In the genomic region with DNA sequence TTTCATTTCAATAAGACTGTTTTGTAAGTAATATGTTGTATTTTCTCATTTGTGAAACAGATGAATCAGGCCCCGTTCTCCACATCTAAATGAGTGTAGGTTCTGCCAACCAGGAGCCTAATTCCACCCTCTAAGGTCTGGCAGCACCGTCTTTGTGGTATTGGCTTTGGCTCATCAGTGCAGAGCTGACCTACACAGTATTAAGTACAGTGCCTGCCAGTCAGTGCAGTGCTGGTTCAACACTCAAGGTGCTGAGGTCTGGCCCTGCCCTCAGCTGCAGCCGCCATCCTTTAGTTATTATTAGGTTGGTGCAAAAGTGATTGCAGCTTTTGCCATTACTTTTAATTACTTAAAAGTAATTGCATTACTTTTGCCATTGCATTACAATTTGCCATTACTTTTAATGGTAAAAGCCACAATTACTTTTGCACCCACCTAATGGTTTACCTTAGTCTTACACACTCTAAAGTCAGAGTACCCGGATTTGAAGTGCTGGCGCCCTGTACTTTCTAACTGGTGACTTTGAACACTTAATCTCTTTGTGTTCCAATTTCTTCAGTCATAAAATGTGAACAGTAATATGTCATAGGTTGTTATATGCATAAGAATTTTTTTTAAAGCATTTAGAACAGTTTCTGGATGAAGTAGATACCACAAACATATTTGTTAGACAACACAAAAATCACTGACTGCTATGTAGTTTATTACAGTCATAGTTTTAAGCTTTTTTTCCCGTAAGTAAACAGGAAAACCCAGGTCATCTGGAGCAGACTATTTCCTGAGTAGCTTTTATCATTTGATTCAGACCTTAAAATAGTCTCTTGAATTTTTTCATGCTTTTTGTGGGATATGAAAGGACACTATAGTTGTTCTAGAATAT, we compare ENCODE assay signal across 25 cellular contexts.
DNase-seq lines count a peak whose midpoint lies in the region; ATAC-seq, FAIRE-seq and TF ChIP-seq lines count a peak whose summit lies in the region.
"Had no signal": no experiment of that assay in that cellular context is flagged by ENCODE, and none has a peak within 500 bp of the region (broad histone marks: within the 10 kb centered on the region; RNA-seq: fewer than 3 reads in every experiment).

No MANE protein-coding gene starts in this region.

- in situ Hi-C loops in HepG2 (cut with HindIII; ENCODE audit: extremely low pct_ligation_motif_present, low pct_unique_long_range_greater_than_20kb) = no loop called here

- H3K79me2 ChIP-seq in HepG2 (ENCODE audit: insufficient read depth, low read length) = no peaks in the 10 kb centered on the region

- H3K9me3 ChIP-seq in liver (ENCODE audit: control insufficient read depth in 4 of 4, low read length in 3 of 4) (no peaks in the 10 kb centered on the region), HepG2 (ENCODE audit: low read length) (no peaks in the 10 kb centered on the region), left ventricle myocardium inferior (replicated peaks) (no peaks in the 10 kb centered on the region), esophagus muscularis mucosa (no peaks in the 10 kb centered on the region)
- H3K9me3 ChIP-seq: esophagus squamous epithelium, gastrocnemius medialis, neutrophil, psoas muscle had no signal

- POLR2A ChIA-PET in HepG2 (lab: Yijun Ruan, JAX) = no interaction called here

- TF ChIP-seq CTCF in liver (IDR thresholded peaks at IDR 0.05; ENCODE audit: low read depth, low read length, missing input control) (no peak), HepG2 (CRISPR knock-in tag; IDR thresholded peaks at IDR 0.05) (no peak), left ventricle myocardium inferior (IDR thresholded peaks at IDR 0.05; ENCODE audit: borderline replicate concordance) (no peak), esophagus muscularis mucosa (IDR thresholded peaks at IDR 0.05) (no peak)

- intact Hi-C loops in HepG2 (cut with micrococcal nuclease; ENCODE audit: unreplicated experiment) = no loop called here
- intact Hi-C loops in left ventricle myocardium inferior (cut with micrococcal nuclease) = no loop called here
- intact Hi-C loops in esophagus muscularis mucosa (cut with DNase I) = no loop called here

- H3K4me3 ChIP-seq in liver (ENCODE audit: low read depth in 1 of 3, low read length in 3 of 3) = no peak overlapping the region
- H3K4me3 ChIP-seq in HepG2 (replicated peaks in 1 of 3; ENCODE audit: insufficient read depth in 1 of 3, low read depth in 2 of 3, low read length in 3 of 3) = no peak overlapping the region
- no peak overlapping the region for H3K4me3 ChIP-seq in left ventricle myocardium inferior
- H3K4me3 ChIP-seq in esophagus muscularis mucosa = no peak overlapping the region
- H3K4me3 ChIP-seq: esophagus squamous epithelium, gastrocnemius medialis, psoas muscle had no signal

- H3K4me2 ChIP-seq in HepG2 (ENCODE audit: low read depth, low read length) = no peak overlapping the region

- H3K9ac ChIP-seq in liver (ENCODE audit: low read depth in 1 of 2, low read length in 2 of 2) (no peak overlapping the region), HepG2 (ENCODE audit: insufficient read depth, low read depth, low read length) (no peak overlapping the region)

- H3K27me3 ChIP-seq in liver (ENCODE audit: control insufficient read depth in 4 of 4, insufficient read depth in 4 of 4, low read length in 3 of 4) (no peaks in the 10 kb centered on the region), HepG2 (ENCODE audit: control insufficient read depth in 1 of 2, insufficient read depth in 2 of 2, low read length in 2 of 2) (no peaks in the 10 kb centered on the region), left ventricle myocardium inferior (ENCODE audit: low read depth) (no peaks in the 10 kb centered on the region), esophagus muscularis mucosa (no peaks in the 10 kb centered on the region)
- H3K27me3 ChIP-seq: esophagus squamous epithelium, gastrocnemius medialis, neutrophil had no signal

- CTCF ChIA-PET in HepG2 (lab: Yijun Ruan, JAX; ENCODE audit: low intra/inter-chr PET ratio, low total read pairs) = no interaction called here

- no peak for DNase-seq in HepG2 (ENCODE audit: low spot score)
- DNase-seq in left ventricle myocardium inferior = peak; percentile 22
- no peak for DNase-seq in stimulated activated CD4-positive, alpha-beta T cell treated with anti-CD3 and anti-CD28 coated beads, Interleukin-4, amount 100 ng/mL, for 24 hours
- DNase-seq in esophagus muscularis mucosa (ENCODE audit: extremely low spot score) = no peak
- no peak for DNase-seq in cerebellum (ENCODE audit: low spot score)
- DNase-seq: activated CD4-positive, alpha-beta T cell treated with anti-CD3 and anti-CD28 coated beads, Interleukin-2, amount 10 ng/mL, durations not matched to agents 7 days and 5 days; activated naive CD8-positive, alpha-beta T cell treated with anti-CD3 and anti-CD28 coated beads for 36 hours; esophagus squamous epithelium; gastrocnemius medialis; NCI-H1105 treated with DMSO at 0.1 percent for 48 hours; NCI-H2029 treated with DMSO at 0.1 percent for 48 hours; NCI-H2227 treated with DMSO at 0.1 percent for 48 hours; psoas muscle; small intestine; stimulated activated CD4-positive, alpha-beta T cell treated with anti-CD3 and anti-CD28 coated beads, Interleukin-2, amount 100 ng/mL, for 24 hours had no signal

- no peak for TF ChIP-seq EP300 in HepG2 (IDR thresholded peaks at IDR 0.05; ENCODE audit: low read depth in 2 of 2, low read length in 2 of 2)
- no peak for TF ChIP-seq EP300 in HepG2 (CRISPR knock-in tag; IDR thresholded peaks at IDR 0.05; ENCODE audit: borderline replicate concordance)
- no peak for TF ChIP-seq EP300 in esophagus muscularis mucosa (IDR thresholded peaks at IDR 0.05)

- peak overlapping the region; percentile 24 for H3K27ac Mint-ChIP-seq in activated T-helper 17 cell treated with anti-CD3 and anti-CD28 coated beads, Interleukin-2, amount 50 U/mL, for 72 hours
- H3K27ac Mint-ChIP-seq: activated CD4-positive, alpha-beta T cell treated with anti-CD3 and anti-CD28 coated beads, Interleukin-2, amount 10 ng/mL, durations not matched to agents 7 days and 5 days; activated naive CD8-positive, alpha-beta T cell treated with anti-CD3 and anti-CD28 coated beads for 36 hours; activated T-helper 2 cell treated with anti-CD3 and anti-CD28 coated beads, Interferon-gamma antibody, Interleukin-2, Interleukin-4, amounts not matched to agents 10 μg/mL and 5 μg/mL and 100 μg/mL, durations not matched to agents 14 hours and 24 hours and 36 hours; CD14-positive monocyte; T-helper 2 cell treated with Interferon-gamma antibody and Interleukin-4, amounts not matched to agents 5 μg/mL and 100 μg/mL, for 36 hours had no signal

- H3K9me3 Mint-ChIP-seq in activated T-helper 17 cell treated with anti-CD3 and anti-CD28 coated beads, Interleukin-2, amount 50 U/mL, for 72 hours = no peaks in the 10 kb centered on the region
- H3K9me3 Mint-ChIP-seq: activated CD4-positive, alpha-beta T cell treated with anti-CD3 and anti-CD28 coated beads, Interleukin-2, amount 10 ng/mL, durations not matched to agents 7 days and 5 days; activated naive CD8-positive, alpha-beta T cell treated with anti-CD3 and anti-CD28 coated beads for 36 hours; activated T-helper 2 cell treated with anti-CD3 and anti-CD28 coated beads, Interferon-gamma antibody, Interleukin-2, Interleukin-4, amounts not matched to agents 10 μg/mL and 5 μg/mL and 100 μg/mL, durations not matched to agents 14 hours and 24 hours and 36 hours; brain; CD14-positive monocyte; T-helper 2 cell treated with Interferon-gamma antibody and Interleukin-4, amounts not matched to agents 5 μg/mL and 100 μg/mL, for 36 hours had no signal

- no peak overlapping the region for H3K27ac ChIP-seq in liver (ENCODE audit: low read depth in 1 of 2, low read length in 2 of 2)
- H3K27ac ChIP-seq in HepG2 (ENCODE audit: extremely low read length, insufficient read depth, low read length) = no peak overlapping the region
- peak overlapping the region; percentile 68 for H3K27ac ChIP-seq in left ventricle myocardium inferior (replicated peaks)
- no peak overlapping the region for H3K27ac ChIP-seq in esophagus muscularis mucosa (replicated peaks in 1 of 4)
- H3K27ac ChIP-seq: neutrophil, psoas muscle, VCaP had no signal

- WGBS in liver = 80% methylated on average over 6 of the region's 6 CpGs
- 94% methylated on average over 6 of the region's 6 CpGs for WGBS in HepG2 (ENCODE audit: low lambda C conversion rate)
- 95% methylated on average over 6 of the region's 6 CpGs for WGBS in esophagus muscularis mucosa

- peaks cover 12% of the 10 kb centered on the region for H3K4me1 Mint-ChIP-seq in activated T-helper 17 cell treated with anti-CD3 and anti-CD28 coated beads, Interleukin-2, amount 50 U/mL, for 72 hours
- H3K4me1 Mint-ChIP-seq: activated naive CD8-positive, alpha-beta T cell treated with anti-CD3 and anti-CD28 coated beads for 36 hours; CD14-positive monocyte had no signal

- TF ChIP-seq RAD21 in liver (IDR thresholded peaks at IDR 0.05) = peak in 1 of 2 donors; percentile 8
- no peak for TF ChIP-seq RAD21 in HepG2 (CRISPR knock-in tag; IDR thresholded peaks at IDR 0.05)

- H3K36me3 ChIP-seq in liver (ENCODE audit: control insufficient read depth in 4 of 4, insufficient read depth in 3 of 4, low read depth in 1 of 4, low read length in 3 of 4) (peaks cover 0 to 12% (median 3%) of the 10 kb centered on the region in 4 donors), HepG2 (replicated peaks in 1 of 2; ENCODE audit: control insufficient read depth in 1 of 2, insufficient read depth in 2 of 2, low read length in 2 of 2) (peaks cover 0 to 4% of the 10 kb centered on the region in 2 experiments; a peak in 2 of 5 replicates), left ventricle myocardium inferior (peaks cover 54% of the 10 kb centered on the region), esophagus muscularis mucosa (peaks cover 19 to 54% (median 34%) of the 10 kb centered on the region in 4 donors)

- no TSS peak for BruUV-seq in HepG2 (replicated peaks; lab: Mats Ljungman, UMichigan)

- no peak overlapping the region for H3K4me3 Mint-ChIP-seq in activated T-helper 17 cell treated with anti-CD3 and anti-CD28 coated beads, Interleukin-2, amount 50 U/mL, for 72 hours
- H3K4me3 Mint-ChIP-seq: activated CD4-positive, alpha-beta T cell treated with anti-CD3 and anti-CD28 coated beads, Interleukin-2, amount 10 ng/mL, durations not matched to agents 7 days and 5 days; activated naive CD8-positive, alpha-beta T cell treated with anti-CD3 and anti-CD28 coated beads for 36 hours; brain; CD14-positive monocyte; T-helper 2 cell treated with Interferon-gamma antibody and Interleukin-4, amounts not matched to agents 5 μg/mL and 100 μg/mL, for 36 hours had no signal

- ATAC-seq in HepG2 = no peak
- ATAC-seq in activated T-helper 17 cell treated with anti-CD3 and anti-CD28 coated beads, Interleukin-2, amount 50 U/mL, for 72 hours (replicated peaks) = no peak
- no peak for ATAC-seq in HG03457 (IDR thresholded peaks at IDR 0.05; ENCODE audit: unreplicated experiment)
- ATAC-seq: gastrocnemius medialis, psoas muscle had no signal

- H3K36me3 Mint-ChIP-seq in activated T-helper 17 cell treated with anti-CD3 and anti-CD28 coated beads, Interleukin-2, amount 50 U/mL, for 72 hours (ENCODE audit: low read depth) = peaks cover 52% of the 10 kb centered on the region
- H3K36me3 Mint-ChIP-seq: CD14-positive monocyte had no signal

- no peaks in the 10 kb centered on the region for H4K20me1 ChIP-seq in HepG2 (ENCODE audit: insufficient read depth, low read length)

- FAIRE-seq in HepG2 (lab: Jason Lieb, UNC) = no peak
- FAIRE-seq: keratinocyte, small intestine had no signal

- no peaks in the 10 kb centered on the region for H3K27me3 Mint-ChIP-seq in activated T-helper 17 cell treated with anti-CD3 and anti-CD28 coated beads, Interleukin-2, amount 50 U/mL, for 72 hours
- H3K27me3 Mint-ChIP-seq: activated CD4-positive, alpha-beta T cell treated with anti-CD3 and anti-CD28 coated beads, Interleukin-2, amount 10 ng/mL, durations not matched to agents 7 days and 5 days; activated naive CD8-positive, alpha-beta T cell treated with anti-CD3 and anti-CD28 coated beads for 36 hours; brain had no signal

- no peak overlapping the region for H2AFZ ChIP-seq in HepG2 (ENCODE audit: low read length)

- TF ChIP-seq POLR2A in HepG2 (IDR thresholded peaks at IDR 0.05; ENCODE audit: insufficient read depth in 1 of 2, low read depth in 2 of 2, low read length in 2 of 2) (no peak), esophagus muscularis mucosa (IDR thresholded peaks at IDR 0.05; ENCODE audit: low read depth) (no peak)

- no peaks in the 10 kb centered on the region for H3K4me1 ChIP-seq in liver (ENCODE audit: control insufficient read depth in 4 of 4, insufficient read depth in 4 of 4, low read length in 3 of 4)
- no peaks in the 10 kb centered on the region for H3K4me1 ChIP-seq in HepG2 (ENCODE audit: insufficient read depth, low read length)
- peaks cover 26% of the 10 kb centered on the region for H3K4me1 ChIP-seq in left ventricle myocardium inferior
- peaks cover 0 to 8% (median 0%) of the 10 kb centered on the region in 4 donors for H3K4me1 ChIP-seq in esophagus muscularis mucosa
- H3K4me1 ChIP-seq: gastrocnemius medialis, psoas muscle had no signal
